ENCODE assay signal across 9 cellular contexts in the genomic region with DNA sequence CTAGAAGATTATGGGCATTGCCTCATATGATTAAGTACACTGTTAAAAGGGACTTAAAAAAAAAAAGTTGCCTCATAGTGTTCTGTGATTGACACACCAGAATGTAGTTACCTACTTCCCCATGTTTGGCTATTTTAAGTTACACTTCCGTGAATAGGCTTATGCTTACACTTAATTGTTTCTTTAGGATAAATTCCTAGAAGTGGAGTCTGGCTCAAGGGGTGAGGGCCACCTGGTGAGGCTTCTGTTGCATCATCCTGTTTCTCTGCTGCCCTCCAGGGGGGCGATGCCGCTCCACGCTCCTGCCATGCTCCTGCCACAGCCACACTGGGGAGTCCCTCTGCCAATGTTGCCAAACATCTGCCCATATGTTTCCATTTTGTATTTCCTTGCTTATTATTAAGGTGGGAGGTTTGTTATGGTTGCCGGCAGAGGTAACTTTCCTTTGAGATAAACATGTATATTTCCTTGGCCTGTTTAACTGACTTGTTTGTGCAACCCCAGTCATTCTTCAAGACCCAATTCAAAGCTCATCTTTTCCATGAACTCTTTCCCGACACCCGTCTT.
A peak's percentile ranks its signal among the peaks of the same experiment; 100 is the strongest.
DNase-seq lines count a peak whose midpoint lies in the region; ATAC-seq, FAIRE-seq and TF ChIP-seq lines count a peak whose summit lies in the region.
"Had no signal": no experiment of that assay in that cellular context is flagged by ENCODE, and none has a peak within 500 bp of the region (broad histone marks: within the 10 kb centered on the region; RNA-seq: fewer than 3 reads in every experiment).

No MANE protein-coding gene starts in this region.

- CTCF ChIA-PET in A549 (lab: Yijun Ruan, JAX) = interaction anchor here (1.0 to 1.6 kb wide), 4 partner anchors 11 to 71 kb away, joined by 3 to 4 read pairs (median 4); no protein-coding TSS in a partner anchor

- peak; percentile 35 to 61; a peak in 4 of 5 replicates for TF ChIP-seq RAD21 in A549 (conservative IDR thresholded peaks at IDR 0.05 in 1 of 2, IDR thresholded peaks at IDR 0.05 in 1 of 2)

- H3K27ac ChIP-seq in A549 = peak overlapping the region; percentile 70 to 84

- peak; percentile 74 to 87; a peak in 4 of 5 replicates for TF ChIP-seq EP300 in A549 (IDR thresholded peaks at IDR 0.05)

- no peaks in the 10 kb centered on the region for H3K9me3 ChIP-seq in A549

- POLR2A ChIA-PET in A549 (lab: Yijun Ruan, JAX) = no interaction called here

- 50% methylated on average over 7 of the region's 7 CpGs for WGBS in A549 (ENCODE audit: missing lambda C conversion rate)

- 0 out of 3 replicates have a peak, but pooled peaks have one; percentile 13 for TF ChIP-seq CTCF in A549 (IDR thresholded peaks at IDR 0.05)
- TF ChIP-seq CTCF in GM13977 (IDR thresholded peaks at IDR 0.05; ENCODE audit: extremely low read depth, insufficient read depth, missing control alignments) = peak; percentile 31
- peak; percentile 31 for TF ChIP-seq CTCF in fibroblast of villous mesenchyme (IDR thresholded peaks at IDR 0.05; ENCODE audit: insufficient read depth, low read depth, low read length)

- ATAC-seq in A549 = peak; percentile 30 to 42; a peak in 4 of 6 replicates
- no peak for ATAC-seq in GM18511 (IDR thresholded peaks at IDR 0.05; ENCODE audit: unreplicated experiment)
- no peak for ATAC-seq in HG02642 (IDR thresholded peaks at IDR 0.05; ENCODE audit: poor library complexity, unreplicated experiment)
- no peak for ATAC-seq in HG03432 (IDR thresholded peaks at IDR 0.05; ENCODE audit: unreplicated experiment)

- no peak for TF ChIP-seq POLR2A in A549 (IDR thresholded peaks at IDR 0.05; ENCODE audit: low read length)

- DNase-seq in A549 (ENCODE audit: low read depth in 1 of 2, low spot score in 1 of 2) (peak in 1 of 2 experiments; percentile 83), GM13977 (ENCODE audit: low spot score) (no peak), SIG-M5 (lab: John Stamatoyannopoulos, UW) (peak; percentile 82), fibroblast of villous mesenchyme (ENCODE audit: low read depth) (peak; percentile 89), kidney glomerular epithelial cell (lab: John Stamatoyannopoulos, UW) (no peak)
- DNase-seq: immature natural killer cell had no signal

- H3K4me3 ChIP-seq in A549 (no peak overlapping the region), fibroblast of villous mesenchyme (ENCODE audit: low read depth, low read length) (no peak overlapping the region)

- H3K4me2 ChIP-seq in A549 = peak overlapping the region; percentile 61

- in situ Hi-C loops in GM13977 (cut with MboI; ENCODE audit: low pct_unique_long_range_greater_than_20kb, low sequenced_read_pairs, unreplicated experiment) = no loop called here

- H3K4me1 ChIP-seq in A549 = peaks cover 93% of the 10 kb centered on the region

- peak; percentile 28 for FAIRE-seq in A549 (lab: Jason Lieb, UNC)

TF ChIP-seq in A549, 52 proteins besides CTCF, POLR2A, EP300 and RAD21:
- TF ChIP-seq CEBPB (IDR thresholded peaks at IDR 0.05) (peak; percentile 86 to 93), JUNB (IDR thresholded peaks at IDR 0.05) (peak; percentile 47; the same call in 1 of the 2 replicates), HEYL (CRISPR knock-in tag; IDR thresholded peaks at IDR 0.05) (0 out of 2 replicates have a peak, but pooled peaks have one; percentile 31), EHF (CRISPR knock-in tag; IDR thresholded peaks at IDR 0.05) (peak; percentile 55; the same call in 1 of the 2 replicates), HOXB13 (CRISPR knock-in tag; IDR thresholded peaks at IDR 0.05; ENCODE audit: low read depth) (peak; percentile 78; the same call in 1 of the 2 replicates), JUN (IDR thresholded peaks at IDR 0.05) (peak in 1 of 2 experiments; percentile 84; a peak in 4 of 5 replicates), MAZ (IDR thresholded peaks at IDR 0.05; ENCODE audit: borderline replicate concordance, low read depth, low read length) (no peak), HOXB5 (CRISPR knock-in tag; IDR thresholded peaks at IDR 0.05) (no peak), ZFP36 (IDR thresholded peaks at IDR 0.05; ENCODE audit: borderline replicate concordance, partially characterized antibody) (no peak), FOSB (CRISPR knock-in tag; IDR thresholded peaks at IDR 0.05) (0 out of 2 replicates have a peak, but pooled peaks have one; percentile 59), SMC3 (IDR thresholded peaks at IDR 0.05) (peak; percentile 56; the same call in 2 of the 3 replicates)
- TF ChIP-seq, protein P1, sequence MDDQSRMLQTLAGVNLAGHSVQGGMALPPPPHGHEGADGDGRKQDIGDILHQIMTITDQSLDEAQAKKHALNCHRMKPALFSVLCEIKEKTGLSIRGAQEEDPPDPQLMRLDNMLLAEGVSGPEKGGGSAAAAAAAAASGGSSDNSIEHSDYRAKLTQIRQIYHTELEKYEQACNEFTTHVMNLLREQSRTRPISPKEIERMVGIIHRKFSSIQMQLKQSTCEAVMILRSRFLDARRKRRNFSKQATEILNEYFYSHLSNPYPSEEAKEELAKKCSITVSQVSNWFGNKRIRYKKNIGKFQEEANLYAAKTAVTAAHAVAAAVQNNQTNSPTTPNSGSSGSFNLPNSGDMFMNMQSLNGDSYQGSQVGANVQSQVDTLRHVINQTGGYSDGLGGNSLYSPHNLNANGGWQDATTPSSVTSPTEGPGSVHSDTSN (IDR thresholded peaks at IDR 0.05) = no peak
- TF ChIP-seq, protein P2, sequence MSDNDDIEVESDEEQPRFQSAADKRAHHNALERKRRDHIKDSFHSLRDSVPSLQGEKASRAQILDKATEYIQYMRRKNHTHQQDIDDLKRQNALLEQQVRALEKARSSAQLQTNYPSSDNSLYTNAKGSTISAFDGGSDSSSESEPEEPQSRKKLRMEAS (IDR thresholded peaks at IDR 0.05) = peak; percentile 36; the same call in 1 of the 2 replicates
- TF ChIP-seq, protein P3, sequence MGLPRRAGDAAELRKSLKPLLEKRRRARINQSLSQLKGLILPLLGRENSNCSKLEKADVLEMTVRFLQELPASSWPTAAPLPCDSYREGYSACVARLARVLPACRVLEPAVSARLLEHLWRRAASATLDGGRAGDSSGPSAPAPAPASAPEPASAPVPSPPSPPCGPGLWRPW (IDR thresholded peaks at IDR 0.05) = peak; percentile 57
- TF ChIP-seq, protein P4, sequence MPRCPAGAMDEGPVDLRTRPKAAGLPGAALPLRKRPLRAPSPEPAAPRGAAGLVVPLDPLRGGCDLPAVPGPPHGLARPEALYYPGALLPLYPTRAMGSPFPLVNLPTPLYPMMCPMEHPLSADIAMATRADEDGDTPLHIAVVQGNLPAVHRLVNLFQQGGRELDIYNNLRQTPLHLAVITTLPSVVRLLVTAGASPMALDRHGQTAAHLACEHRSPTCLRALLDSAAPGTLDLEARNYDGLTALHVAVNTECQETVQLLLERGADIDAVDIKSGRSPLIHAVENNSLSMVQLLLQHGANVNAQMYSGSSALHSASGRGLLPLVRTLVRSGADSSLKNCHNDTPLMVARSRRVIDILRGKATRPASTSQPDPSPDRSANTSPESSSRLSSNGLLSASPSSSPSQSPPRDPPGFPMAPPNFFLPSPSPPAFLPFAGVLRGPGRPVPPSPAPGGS (IDR thresholded peaks at IDR 0.05) = 0 out of 3 replicates have a peak, but pooled peaks have one; percentile 36

Comparison
In these comparisons a context has a peak if more than half of its experiments do, and no peak if none do; other contexts are left out.
1. ATAC-seq: peak in A549 (2 of 2); none in GM18511 (single experiment), HG02642 (single experiment) and HG03432 (single experiment).
2. DNase-seq: peak in SIG-M5 (single experiment) and fibroblast of villous mesenchyme (single experiment); none in GM13977 (single experiment) and kidney glomerular epithelial cell (single experiment).
3. Peak in every context shown above with its lines, with median percentiles within 50 percentile points of each other: CTCF ChIP-seq.